ENCODE assay signal across 10 cellular contexts in the genomic region with DNA sequence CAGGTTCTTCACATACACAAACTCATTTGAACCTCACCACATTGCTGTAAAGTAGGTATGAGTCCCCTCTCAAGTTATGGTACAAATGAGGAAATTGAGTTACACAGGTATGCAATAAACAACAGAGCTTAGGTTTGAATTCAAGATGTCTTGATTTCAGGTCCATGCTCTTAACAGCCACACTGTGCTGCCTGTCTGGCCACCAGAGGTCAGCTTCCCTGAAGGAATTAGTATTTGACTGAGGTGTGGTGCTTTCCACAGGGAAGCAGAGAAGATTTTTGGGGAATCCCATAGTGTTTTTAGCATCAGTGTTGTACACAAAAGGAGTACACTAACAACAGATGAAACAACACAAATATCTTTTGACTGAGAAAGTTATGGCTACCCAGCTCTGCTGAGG.
DNase-seq lines count a peak whose midpoint lies in the region; ATAC-seq, FAIRE-seq and TF ChIP-seq lines count a peak whose summit lies in the region.
"Had no signal": no experiment of that assay in that cellular context is flagged by ENCODE, and none has a peak within 500 bp of the region (broad histone marks: within the 10 kb centered on the region; RNA-seq: fewer than 3 reads in every experiment).

No MANE protein-coding gene starts in this region.

- FAIRE-seq in small intestine (lab: Jason Lieb, UNC): no peak
- FAIRE-seq: pancreas had no signal

- H3K27ac ChIP-seq in small intestine (ENCODE audit: low read depth in 1 of 2, low read length in 1 of 2): no peak overlapping the region
- H3K27ac ChIP-seq: pancreas had no signal

- H3K4me3 ChIP-seq in small intestine (ENCODE audit: low read depth in 1 of 2, low read length in 2 of 2): no peak overlapping the region
- H3K4me3 ChIP-seq: pancreas had no signal

- H3K9me3 Mint-ChIP-seq in activated CD4-positive, alpha-beta T cell treated with anti-CD3 and anti-CD28 coated beads, Interleukin-2, amount 10 ng/mL, durations not matched to agents 24 days and 14 days: no peaks in the 10 kb centered on the region
- H3K9me3 Mint-ChIP-seq in glutamatergic neuron (ENCODE audit: unreplicated experiment): no peaks in the 10 kb centered on the region

- H3K27me3 ChIP-seq in small intestine (ENCODE audit: control insufficient read depth in 2 of 2, insufficient read depth in 2 of 2, low read length in 2 of 2): peaks cover 0 to 3% of the 10 kb centered on the region in 2 donors
- H3K27me3 ChIP-seq: pancreas had no signal

- H3K27ac Mint-ChIP-seq in activated CD4-positive, alpha-beta T cell treated with anti-CD3 and anti-CD28 coated beads, Interleukin-2, amount 10 ng/mL, durations not matched to agents 24 days and 14 days: no peak overlapping the region
- H3K27ac Mint-ChIP-seq in glutamatergic neuron (ENCODE audit: unreplicated experiment): no peak overlapping the region
- H3K27ac Mint-ChIP-seq: B cell had no signal

- H3K36me3 Mint-ChIP-seq in activated CD4-positive, alpha-beta T cell treated with anti-CD3 and anti-CD28 coated beads, Interleukin-2, amount 10 ng/mL, durations not matched to agents 24 days and 14 days (ENCODE audit: low read depth): no peaks in the 10 kb centered on the region
- no peaks in the 10 kb centered on the region for H3K36me3 Mint-ChIP-seq in glutamatergic neuron (ENCODE audit: unreplicated experiment)

- H3K4me1 Mint-ChIP-seq in activated CD4-positive, alpha-beta T cell treated with anti-CD3 and anti-CD28 coated beads, Interleukin-2, amount 10 ng/mL, durations not matched to agents 24 days and 14 days: peaks cover 4% of the 10 kb centered on the region
- H3K4me1 Mint-ChIP-seq in glutamatergic neuron (ENCODE audit: low read depth, unreplicated experiment): no peaks in the 10 kb centered on the region
- H3K4me1 Mint-ChIP-seq: B cell had no signal

- ATAC-seq in HG02885 (IDR thresholded peaks at IDR 0.05; ENCODE audit: poor library complexity, unreplicated experiment) (peak; percentile 70), GM18873 (IDR thresholded peaks at IDR 0.05; ENCODE audit: low FRiP score, unreplicated experiment) (no peak)

- peaks cover 25% of the 10 kb centered on the region for H3K27me3 Mint-ChIP-seq in activated CD4-positive, alpha-beta T cell treated with anti-CD3 and anti-CD28 coated beads, Interleukin-2, amount 10 ng/mL, durations not matched to agents 24 days and 14 days
- no peaks in the 10 kb centered on the region for H3K27me3 Mint-ChIP-seq in glutamatergic neuron (ENCODE audit: unreplicated experiment)
- H3K27me3 Mint-ChIP-seq: B cell had no signal

- no peak overlapping the region for H3K4me3 Mint-ChIP-seq in activated CD4-positive, alpha-beta T cell treated with anti-CD3 and anti-CD28 coated beads, Interleukin-2, amount 10 ng/mL, durations not matched to agents 24 days and 14 days
- no peak overlapping the region for H3K4me3 Mint-ChIP-seq in glutamatergic neuron (ENCODE audit: unreplicated experiment)
- H3K4me3 Mint-ChIP-seq: B cell had no signal

- peak in 2 of 3 experiments; percentile 7 to 48 for DNase-seq in NCI-H1417 (lab: John Stamatoyannopoulos, UW)
- DNase-seq in NCI-H1417 treated with DMSO at 0.1 percent for 48 hours (lab: John Stamatoyannopoulos, UW): no peak
- peak; percentile 77 for DNase-seq in activated CD4-positive, alpha-beta T cell treated with anti-CD3 and anti-CD28 coated beads, Interleukin-2, amount 10 ng/mL, durations not matched to agents 24 days and 14 days
- DNase-seq in glutamatergic neuron: no peak
- peak; percentile 58 for DNase-seq in small intestine
- no peak for DNase-seq in germinal center (ENCODE audit: low spot score)
- DNase-seq: pancreas had no signal

- peak; percentile 19 for TF ChIP-seq CTCF in glutamatergic neuron (IDR thresholded peaks at IDR 0.05; ENCODE audit: partially characterized antibody, unreplicated experiment)

- intact Hi-C loops in activated CD4-positive, alpha-beta T cell treated with anti-CD3 and anti-CD28 coated beads, Interleukin-2, amount 10 ng/mL, durations not matched to agents 24 days and 14 days (cut with micrococcal nuclease): loop anchor here (1.0 kb wide), 1 partner anchor 222 kb away; no protein-coding TSS in a partner anchor

- no peaks in the 10 kb centered on the region for H3K9me3 ChIP-seq in small intestine (ENCODE audit: control insufficient read depth, low read depth)
- H3K9me3 ChIP-seq: pancreas had no signal

- no peaks in the 10 kb centered on the region for H3K36me3 ChIP-seq in small intestine (ENCODE audit: control insufficient read depth in 2 of 2, insufficient read depth in 2 of 2, low read length in 2 of 2)
- H3K36me3 ChIP-seq: pancreas had no signal

- H3K4me1 ChIP-seq in small intestine (ENCODE audit: control insufficient read depth in 2 of 2, insufficient read depth in 1 of 2, low read depth in 1 of 2, low read length in 1 of 2): peaks cover 0 to 5% of the 10 kb centered on the region in 2 donors

Comparison
In these comparisons a context has a peak if more than half of its experiments do, and no peak if none do; other contexts are left out.
1. DNase-seq: peak in NCI-H1417 (2 of 3), activated CD4-positive, alpha-beta T cell treated with anti-CD3 and anti-CD28 coated beads, Interleukin-2, amount 10 ng/mL, durations not matched to agents 24 days and 14 days (single experiment) and small intestine (single experiment); none in NCI-H1417 treated with DMSO at 0.1 percent for 48 hours (single experiment), glutamatergic neuron (single experiment) and germinal center (single experiment).